Comparison of ENCODE assay signal across 14 cellular contexts in the genomic region with DNA sequence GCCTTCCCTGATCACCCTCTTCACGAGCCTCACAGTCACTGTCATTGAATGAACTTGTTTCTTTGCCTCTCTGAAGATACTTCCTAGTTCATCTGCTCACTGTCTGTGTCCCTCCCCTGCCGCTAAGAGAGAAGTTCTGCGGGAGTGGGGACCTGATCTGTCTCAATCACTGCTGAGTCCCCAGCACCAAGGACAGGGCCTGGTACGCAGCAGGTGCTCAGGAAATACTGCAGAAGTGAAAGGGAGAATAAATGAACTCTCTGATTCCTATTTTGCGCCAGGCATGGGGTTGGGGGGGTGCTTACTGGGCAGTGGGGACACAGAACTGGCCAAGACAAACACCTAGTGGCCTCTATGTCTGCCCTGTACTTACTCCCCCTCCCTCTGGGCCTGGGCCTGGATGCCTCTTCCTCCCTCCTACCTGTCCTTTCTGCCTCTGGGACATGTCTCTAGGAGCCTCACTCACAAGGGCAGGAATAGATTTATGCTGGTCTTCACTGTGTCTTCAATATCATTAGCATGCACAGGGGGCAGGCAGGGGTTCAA. TPM values are rescaled to one million over a fixed set of nuclear protein-coding genes. Genes with fewer than 3 reads are reported as not detected.
DNase-seq lines count a peak whose midpoint lies in the region; ATAC-seq and TF ChIP-seq lines count a peak whose summit lies in the region.
"Had no signal": no experiment of that assay in that cellular context is flagged by ENCODE, and none has a peak within 500 bp of the region (broad histone marks: within the 10 kb centered on the region; RNA-seq: fewer than 3 reads in every experiment).

No MANE protein-coding gene starts in this region.

- no peaks in the 10 kb centered on the region for H3K27me3 Mint-ChIP-seq in central memory CD8-positive, alpha-beta T cell
- H3K27me3 Mint-ChIP-seq in neural progenitor cell (ENCODE audit: insufficient read depth, low read depth) = peaks cover 8% of the 10 kb centered on the region

- H3K9me3 Mint-ChIP-seq in central memory CD8-positive, alpha-beta T cell = no peaks in the 10 kb centered on the region
- H3K9me3 Mint-ChIP-seq in neural progenitor cell = no peaks in the 10 kb centered on the region
- H3K9me3 Mint-ChIP-seq: activated naive CD4-positive, alpha-beta T cell treated with anti-CD3 and anti-CD28 coated beads for 36 hours had no signal

- H3K9ac ChIP-seq in neural progenitor cell = no peak overlapping the region
- H3K9ac ChIP-seq: BLaER1 treated with 17β-estradiol and CSF1 and Interleukin-3, amounts not matched to agents 10 nM and 100 nM had no signal

- H3K27ac ChIP-seq in neural progenitor cell = no peak overlapping the region
- H3K27ac ChIP-seq: BLaER1 treated with 17β-estradiol and CSF1 and Interleukin-3, amounts not matched to agents 10 nM and 100 nM; body of pancreas; prostate gland had no signal

- TF ChIP-seq CTCF in neural progenitor cell (IDR thresholded peaks at IDR 0.05) = no peak

- no peaks in the 10 kb centered on the region for H3K9me3 ChIP-seq in neural progenitor cell (ENCODE audit: low read depth)
- H3K9me3 ChIP-seq: body of pancreas, prostate gland had no signal

- H3K36me3 Mint-ChIP-seq in central memory CD8-positive, alpha-beta T cell (ENCODE audit: insufficient read depth) = peaks cover 4% of the 10 kb centered on the region
- H3K36me3 Mint-ChIP-seq in neural progenitor cell = no peaks in the 10 kb centered on the region

- H3K4me3 ChIP-seq in neural progenitor cell = no peak overlapping the region
- H3K4me3 ChIP-seq: BLaER1 treated with 17β-estradiol and CSF1 and Interleukin-3, amounts not matched to agents 10 nM and 100 nM; body of pancreas; prostate gland had no signal

- H3K79me2 ChIP-seq in neural progenitor cell (ENCODE audit: low read depth) = no peaks in the 10 kb centered on the region

- no peaks in the 10 kb centered on the region for H3K36me3 ChIP-seq in neural progenitor cell
- H3K36me3 ChIP-seq: prostate gland had no signal

- peak; percentile 14 for DNase-seq in ELF-1 (ENCODE audit: low read depth, low spot score)
- DNase-seq in KBM-7 = peak; percentile 17
- no peak for DNase-seq in central memory CD8-positive, alpha-beta T cell (ENCODE audit: low spot score in 2 of 2)
- no peak for DNase-seq in neural progenitor cell (ENCODE audit: low spot score)
- DNase-seq in NCI-H1105 treated with DMSO at 0.1 percent for 48 hours (lab: John Stamatoyannopoulos, UW) = no peak
- DNase-seq: activated CD4-positive, CD25-positive, alpha-beta regulatory T cell treated with anti-CD3 and anti-CD28 coated beads, Interleukin-2, amount 50 U/mL, for 72 hours; activated naive CD4-positive, alpha-beta T cell treated with anti-CD3 and anti-CD28 coated beads for 36 hours; body of pancreas; hippocampal formation; left colon had no signal

- in situ Hi-C loops in KBM-7 (cut with MboI; ENCODE audit: low pct_unique_long_range_greater_than_20kb, low sequenced_read_pairs) = no loop called here

- H3F3A ChIP-seq in neural progenitor cell (ENCODE audit: low read depth) = no peaks in the 10 kb centered on the region

- H3K4me3 Mint-ChIP-seq in central memory CD8-positive, alpha-beta T cell = no peak overlapping the region
- H3K4me3 Mint-ChIP-seq in neural progenitor cell = no peak overlapping the region
- H3K4me3 Mint-ChIP-seq: activated naive CD4-positive, alpha-beta T cell treated with anti-CD3 and anti-CD28 coated beads for 36 hours had no signal

- peaks cover 17% of the 10 kb centered on the region for H3K4me1 Mint-ChIP-seq in central memory CD8-positive, alpha-beta T cell
- H3K4me1 Mint-ChIP-seq in neural progenitor cell = no peaks in the 10 kb centered on the region

- no peak for ATAC-seq in central memory CD8-positive, alpha-beta T cell (replicated peaks; ENCODE audit: extremely low read depth, poor library complexity, severe bottlenecking)
- no peak for ATAC-seq in HG03442 (IDR thresholded peaks at IDR 0.05; ENCODE audit: unreplicated experiment)
- no peak for ATAC-seq in HG02981 (IDR thresholded peaks at IDR 0.05; ENCODE audit: unreplicated experiment)
- ATAC-seq: body of pancreas, left colon had no signal

- H3K27me3 ChIP-seq in neural progenitor cell = no peaks in the 10 kb centered on the region
- H3K27me3 ChIP-seq: BLaER1 treated with 17β-estradiol and CSF1 and Interleukin-3, amounts not matched to agents 10 nM and 100 nM; body of pancreas had no signal

- no peak overlapping the region for H3K4me2 ChIP-seq in neural progenitor cell

- H3K27ac Mint-ChIP-seq in central memory CD8-positive, alpha-beta T cell (ENCODE audit: low read depth) = peak overlapping the region; percentile 22
- peak overlapping the region; percentile 21 for H3K27ac Mint-ChIP-seq in neural progenitor cell
- H3K27ac Mint-ChIP-seq: activated naive CD4-positive, alpha-beta T cell treated with anti-CD3 and anti-CD28 coated beads for 36 hours had no signal

- no peak overlapping the region for H2AFZ ChIP-seq in neural progenitor cell (replicated peaks)

- no peaks in the 10 kb centered on the region for H3K4me1 ChIP-seq in neural progenitor cell
- H3K4me1 ChIP-seq: prostate gland had no signal

- H4K20me1 ChIP-seq in neural progenitor cell (ENCODE audit: low read depth) = no peaks in the 10 kb centered on the region

RNA-seq across cellular contexts. Expression of a gene that starts 17.5 kb away (rescaled TPM):
- 0.06 and 0.22 TPM in 2 replicates for total RNA-seq in neural progenitor cell (ENCODE audit: low replicate concordance)

RNA-seq across cellular contexts. Expression of a gene that starts 54.0 kb away (rescaled TPM):
- 68.7 and 85.1 TPM in 2 replicates for total RNA-seq in neural progenitor cell (ENCODE audit: low replicate concordance)

Comparison
In these comparisons a context has a peak if more than half of its experiments do, and no peak if none do; other contexts are left out.
1. DNase-seq: peak in ELF-1 (single experiment) and KBM-7 (single experiment); none in central memory CD8-positive, alpha-beta T cell (0 of 2), neural progenitor cell (single experiment) and NCI-H1105 treated with DMSO at 0.1 percent for 48 hours (single experiment).